In genomic region chr18:25896178-25896780, GRCh38 we compare ENCODE assay signal across 8 cellular contexts.
DNase-seq lines count a peak whose midpoint lies in the region; ATAC-seq and TF ChIP-seq lines count a peak whose summit lies in the region.

No MANE protein-coding gene starts in this region.

- no peak for TF ChIP-seq POLR2A in ovary (IDR thresholded peaks at IDR 0.05)

- TF ChIP-seq CTCF in ovary (IDR thresholded peaks at IDR 0.05) = peak; percentile 45 to 59 (median 49)

- DNase-seq in stimulated activated CD4-positive, alpha-beta T cell treated with anti-CD3 and anti-CD28 coated beads, Interleukin-1b, Interleukin-23, amount 100 ng/mL, for 48 hours = peak; percentile 3
- DNase-seq in stimulated activated CD4-positive, alpha-beta T cell treated with anti-CD3 and anti-CD28 coated beads, Interleukin-12 subunit alpha, Interleukin-12 subunit beta, amount 100 ng/mL, for 4 hours = no peak
- DNase-seq in LHCN-M2 (ENCODE audit: low read depth) = peak; percentile 49
- DNase-seq in SK-N-MC (ENCODE audit: low read depth, low spot score) = peak; percentile 30
- peak; percentile 50 for DNase-seq in fibroblast of gingiva (ENCODE audit: low read depth)
- DNase-seq in ovary = peak in 3 of 5 donors; percentile 11 to 52 (median 41)
- no peak for DNase-seq in effector CD8-positive, alpha-beta T cell (lab: John Stamatoyannopoulos, UW)

- H3K4me1 ChIP-seq in ovary (ENCODE audit: insufficient read depth) = no peaks in the 10 kb centered on the region

- 16 to 21% (median 21%) methylated on average over 10 of the region's 10 CpGs for WGBS in ovary, 3 donors

- no peak overlapping the region for H3K4me3 ChIP-seq in SK-N-MC
- H3K4me3 ChIP-seq in ovary = no peak overlapping the region

- no peaks in the 10 kb centered on the region for H3K9me3 ChIP-seq in SK-N-MC (ENCODE audit: low read depth, low read length)
- H3K9me3 ChIP-seq in ovary = no peaks in the 10 kb centered on the region

- no peak overlapping the region for H3K9ac ChIP-seq in SK-N-MC (ENCODE audit: insufficient read length)

- H3K27ac ChIP-seq in SK-N-MC = no peak overlapping the region
- no peak overlapping the region for H3K27ac ChIP-seq in ovary

- peak; percentile 90 for ATAC-seq in GM21825 (IDR thresholded peaks at IDR 0.05; ENCODE audit: unreplicated experiment)

- TF ChIP-seq EP300 in ovary (IDR thresholded peaks at IDR 0.05) = no peak

- no peaks in the 10 kb centered on the region for H3K27me3 ChIP-seq in ovary

- H3K36me3 ChIP-seq in SK-N-MC (ENCODE audit: insufficient read depth, low read length) = no peaks in the 10 kb centered on the region
- no peaks in the 10 kb centered on the region for H3K36me3 ChIP-seq in ovary

- intact Hi-C loops in ovary (cut with DNase I) = loop anchor here in 1 of 4 donors (10.0 kb wide), 1 partner anchor 1021 kb away; no protein-coding TSS in a partner anchor

Comparison
In these comparisons a context has a peak if more than half of its experiments do, and no peak if none do; other contexts are left out.
1. DNase-seq: peak in stimulated activated CD4-positive, alpha-beta T cell treated with anti-CD3 and anti-CD28 coated beads, Interleukin-1b, Interleukin-23, amount 100 ng/mL, for 48 hours (single experiment), LHCN-M2 (single experiment), SK-N-MC (single experiment), fibroblast of gingiva (single experiment) and ovary (3 of 5); none in stimulated activated CD4-positive, alpha-beta T cell treated with anti-CD3 and anti-CD28 coated beads, Interleukin-12 subunit alpha, Interleukin-12 subunit beta, amount 100 ng/mL, for 4 hours (single experiment) and effector CD8-positive, alpha-beta T cell (single experiment).